ENCODE assay signal across 1 cellular context in genomic region chr7:128845987-128846386, GRCh38.
TF ChIP-seq lines count a peak whose summit lies in the region.

No MANE protein-coding gene starts in this region.

TF ChIP-seq in HEK293, 187 proteins besides CTCF, POLR2A, EP300 and RAD21 (continued from another document):
- no peak for TF ChIP-seq ZNF221 (tag by site-specific recombination; IDR thresholded peaks at IDR 0.05; ENCODE audit: borderline replicate concordance)
- no peak for TF ChIP-seq ZBTB44 (tag by site-specific recombination; IDR thresholded peaks at IDR 0.05)
- no peak for TF ChIP-seq ZNF302 (tag by site-specific recombination; IDR thresholded peaks at IDR 0.05; ENCODE audit: low read depth)
- no peak for TF ChIP-seq KLF1 (tag by site-specific recombination; IDR thresholded peaks at IDR 0.05)
TF ChIP-seq in HEK293: peak in this region for 4.
